In the genomic region with DNA sequence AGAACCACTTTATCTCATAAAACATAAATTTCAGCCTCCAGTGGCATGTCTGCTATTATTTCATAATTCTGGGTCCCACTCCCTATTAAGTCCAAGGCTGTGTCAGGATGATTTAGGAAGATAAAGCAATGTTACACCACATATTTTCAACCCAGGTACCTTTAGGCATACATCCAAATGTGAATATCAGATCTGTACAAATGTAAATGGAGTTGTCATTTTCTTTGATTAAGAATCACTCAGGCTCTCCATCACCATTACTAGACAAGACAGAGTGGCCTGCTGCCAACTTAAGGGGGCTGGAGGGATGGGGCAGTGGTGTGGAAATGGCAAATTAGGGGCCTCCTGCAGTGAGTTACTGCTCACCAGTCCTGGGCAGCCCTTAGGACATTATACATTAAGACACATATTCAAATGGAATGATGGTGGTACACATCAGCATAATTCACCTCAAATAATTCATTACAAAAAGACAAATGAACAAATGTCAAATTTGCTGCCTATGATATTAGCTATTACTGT, we compare ENCODE assay signal across 14 cellular contexts.
A peak's percentile ranks its signal among the peaks of the same experiment; 100 is the strongest.
DNase-seq lines count a peak whose midpoint lies in the region; ATAC-seq and FAIRE-seq lines count a peak whose summit lies in the region.
"Had no signal": no experiment of that assay in that cellular context is flagged by ENCODE, and none has a peak within 500 bp of the region (broad histone marks: within the 10 kb centered on the region; RNA-seq: fewer than 3 reads in every experiment).

No MANE protein-coding gene starts in this region.

- no peak for DNase-seq in NCI-H748 (lab: John Stamatoyannopoulos, UW; ENCODE audit: unreplicated experiment)
- no peak for DNase-seq in frontal cortex (ENCODE audit: low spot score in 2 of 2)
- DNase-seq in NCI-H1048 (lab: John Stamatoyannopoulos, UW), result no peak
- DNase-seq in substantia nigra (lab: John Stamatoyannopoulos, UW), result no peak
- DNase-seq: activated naive CD8-positive, alpha-beta T cell treated with anti-CD3 and anti-CD28 coated beads, Interleukin-2, amount 50 U/mL, for 24 hours; COR-L47; cortex of kidney; islet precursor cell; naive B cell; NCI-H510A had no signal

- ATAC-seq in GM18511 (IDR thresholded peaks at IDR 0.05; ENCODE audit: unreplicated experiment) (peak; percentile 24), GM19397 (IDR thresholded peaks at IDR 0.05; ENCODE audit: unreplicated experiment) (peak; percentile 17), HG02798 (IDR thresholded peaks at IDR 0.05; ENCODE audit: poor library complexity, unreplicated experiment) (peak; percentile 13), HG03521 (IDR thresholded peaks at IDR 0.05; ENCODE audit: unreplicated experiment) (peak; percentile 9)

- no peak overlapping the region for H3K27ac ChIP-seq in substantia nigra (ENCODE audit: low read depth, low read length, poor library complexity, severe bottlenecking)

- no peak for FAIRE-seq in frontal cortex (lab: Jason Lieb, UNC)
